In the genomic region with DNA sequence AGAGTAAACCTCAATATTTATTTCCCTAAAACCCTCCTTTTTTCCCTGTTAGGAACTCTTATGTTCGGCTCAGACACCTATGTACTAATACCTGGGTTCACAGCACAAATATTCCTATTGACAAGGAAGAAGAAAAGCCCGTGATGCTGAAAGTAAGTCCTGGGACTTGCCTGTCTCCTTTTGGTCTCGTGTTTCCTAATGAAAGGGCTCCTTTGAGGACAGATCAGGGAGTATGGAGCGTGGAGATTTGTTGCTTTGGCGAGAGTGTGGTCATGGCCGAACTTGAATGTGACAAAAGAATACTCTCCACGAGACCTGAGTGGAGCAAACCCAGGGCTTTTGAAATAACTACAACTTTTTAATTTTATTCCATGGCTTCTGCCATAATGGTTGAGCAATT, we compare ENCODE assay signal across 38 cellular contexts.
"Had no signal": no experiment of that assay in that cellular context is flagged by ENCODE, and none has a peak within 500 bp of the region (broad histone marks: within the 10 kb centered on the region; RNA-seq: fewer than 3 reads in every experiment).

No MANE protein-coding gene starts in this region.

- H3K4me1 Mint-ChIP-seq: activated naive CD4-positive, alpha-beta T cell treated with anti-CD3 and anti-CD28 coated beads, Interleukin-2, amount 10 ng/mL, durations not matched to agents 7 days and 5 days; activated naive CD4-positive, alpha-beta T cell treated with anti-CD3 and anti-CD28 coated beads, Interleukin-2, amount 50 U/mL, for 24 hours; activated naive CD8-positive, alpha-beta T cell treated with anti-CD3 and anti-CD28 coated beads for 36 hours; activated naive CD8-positive, alpha-beta T cell treated with anti-CD3 and anti-CD28 coated beads, Interleukin-2, amount 50 U/mL, for 24 hours; activated T-helper 17 cell treated with anti-CD3 and anti-CD28 coated beads, Interleukin-2, amount 50 U/mL, for 72 hours; central memory CD8-positive, alpha-beta T cell had no signal

- H3K4me1 ChIP-seq: adrenal gland, breast epithelium had no signal

- H3K27me3 Mint-ChIP-seq: activated naive CD4-positive, alpha-beta T cell treated with anti-CD3 and anti-CD28 coated beads, Interleukin-2, amount 10 ng/mL, durations not matched to agents 7 days and 5 days; activated naive CD4-positive, alpha-beta T cell treated with anti-CD3 and anti-CD28 coated beads, Interleukin-2, amount 50 U/mL, for 24 hours; activated naive CD8-positive, alpha-beta T cell; activated naive CD8-positive, alpha-beta T cell treated with anti-CD3 and anti-CD28 coated beads for 36 hours; activated naive CD8-positive, alpha-beta T cell treated with anti-CD3 and anti-CD28 coated beads, Interleukin-2, amount 10 ng/mL, durations not matched to agents 7 days and 5 days; activated naive CD8-positive, alpha-beta T cell treated with anti-CD3 and anti-CD28 coated beads, Interleukin-2, amount 50 U/mL, for 24 hours; activated T-cell treated with anti-CD3 and anti-CD28 coated beads, Interleukin-2, amount 50 U/mL, for 24 hours; activated T-helper 17 cell treated with anti-CD3 and anti-CD28 coated beads, Interleukin-2, amount 50 U/mL, for 72 hours; central memory CD8-positive, alpha-beta T cell had no signal

- H3K9me3 ChIP-seq: adrenal gland, ascending aorta, body of pancreas, breast epithelium had no signal

- H3K36me3 Mint-ChIP-seq: activated naive CD4-positive, alpha-beta T cell treated with anti-CD3 and anti-CD28 coated beads, Interleukin-2, amount 50 U/mL, for 72 hours; brain had no signal

- H3K4me3 ChIP-seq: adrenal gland, ascending aorta, body of pancreas, breast epithelium, cardiac muscle cell had no signal

- H3K27ac ChIP-seq: adrenal gland, ascending aorta, body of pancreas, brain microvascular endothelial cell, breast epithelium, cardiac muscle cell had no signal

- ATAC-seq: activated naive CD4-positive, alpha-beta T cell treated with anti-CD3 and anti-CD28 coated beads, Interleukin-2, amount 50 U/mL, for 72 hours; activated naive CD8-positive, alpha-beta T cell treated with anti-CD3 and anti-CD28 coated beads, Interleukin-2, amount 50 U/mL, for 24 hours; activated T-cell treated with anti-CD3 and anti-CD28 coated beads, Interleukin-2, amount 50 U/mL, for 4 hours; activated T-cell treated with anti-CD3 and anti-CD28 coated beads, Interleukin-2, amount 50 U/mL, for 72 hours; activated T-helper 17 cell treated with anti-CD3 and anti-CD28 coated beads, Interleukin-2, amount 50 U/mL, for 72 hours; body of pancreas had no signal

- H3K4me3 Mint-ChIP-seq: activated naive CD4-positive, alpha-beta T cell treated with anti-CD3 and anti-CD28 coated beads for 36 hours; activated naive CD4-positive, alpha-beta T cell treated with anti-CD3 and anti-CD28 coated beads, Interleukin-2, amount 10 ng/mL, durations not matched to agents 7 days and 5 days; activated naive CD4-positive, alpha-beta T cell treated with anti-CD3 and anti-CD28 coated beads, Interleukin-2, amount 50 U/mL, for 24 hours; activated naive CD8-positive, alpha-beta T cell; activated naive CD8-positive, alpha-beta T cell treated with anti-CD3 and anti-CD28 coated beads for 36 hours; activated naive CD8-positive, alpha-beta T cell treated with anti-CD3 and anti-CD28 coated beads, Interleukin-2, amount 10 ng/mL, durations not matched to agents 7 days and 5 days; activated naive CD8-positive, alpha-beta T cell treated with anti-CD3 and anti-CD28 coated beads, Interleukin-2, amount 50 U/mL, for 24 hours; activated T-cell treated with anti-CD3 and anti-CD28 coated beads, Interleukin-2, amount 50 U/mL, for 24 hours; activated T-cell treated with anti-CD3 and anti-CD28 coated beads, Interleukin-2, amount 50 U/mL, for 4 hours; activated T-cell treated with anti-CD3 and anti-CD28 coated beads, Interleukin-2, amount 50 U/mL, for 72 hours; activated T-helper 1 cell treated with anti-CD3 and anti-CD28 coated beads, Interleukin-12 subunit alpha, Interleukin-12 subunit beta, Interleukin-2, Interleukin-4 antibody, amounts not matched to agents 30 ng/mL and 10 ng/mL and 1 ng/mL, durations not matched to agents 14 hours and 24 hours and 36 hours; activated T-helper 17 cell treated with anti-CD3 and anti-CD28 coated beads, Interleukin-2, amount 50 U/mL, for 72 hours; brain; central memory CD8-positive, alpha-beta T cell had no signal

- H3K27me3 ChIP-seq: adrenal gland, ascending aorta, body of pancreas, brain microvascular endothelial cell, breast epithelium, cardiac muscle cell had no signal

- DNase-seq: activated effector memory CD4-positive, alpha-beta T cell treated with anti-CD3 and anti-CD28 coated beads, Interleukin-2, amount 50 U/mL, for 16 hours; activated effector memory CD4-positive, alpha-beta T cell treated with Interleukin-2 at 50 U/mL for 16 hours; activated gamma-delta T cell; activated gamma-delta T cell treated with Interleukin-2 at 50 U/mL for 16 hours; activated naive CD4-positive, alpha-beta T cell; activated naive CD4-positive, alpha-beta T cell treated with anti-CD3 and anti-CD28 coated beads for 36 hours; activated naive CD4-positive, alpha-beta T cell treated with anti-CD3 and anti-CD28 coated beads, Interleukin-2, amount 10 ng/mL, durations not matched to agents 7 days and 5 days; activated naive CD4-positive, alpha-beta T cell treated with anti-CD3 and anti-CD28 coated beads, Interleukin-2, amount 50 U/mL, for 16 hours; activated naive CD4-positive, alpha-beta T cell treated with Interleukin-2 at 50 U/mL for 16 hours; activated naive CD8-positive, alpha-beta T cell treated with anti-CD3 and anti-CD28 coated beads for 36 hours; activated naive CD8-positive, alpha-beta T cell treated with anti-CD3 and anti-CD28 coated beads, Interleukin-2, amount 10 ng/mL, durations not matched to agents 7 days and 5 days; activated naive CD8-positive, alpha-beta T cell treated with anti-CD3 and anti-CD28 coated beads, Interleukin-2, amount 50 U/mL, for 24 hours; activated T-cell treated with anti-CD3 and anti-CD28 coated beads, Interleukin-2, amount 50 U/mL, for 1 hour; activated T-cell treated with anti-CD3 and anti-CD28 coated beads, Interleukin-2, amount 50 U/mL, for 24 hours; activated T-cell treated with anti-CD3 and anti-CD28 coated beads, Interleukin-2, amount 50 U/mL, for 4 hours; activated T-cell treated with anti-CD3 and anti-CD28 coated beads, Interleukin-2, amount 50 U/mL, for 48 hours; activated T-cell treated with anti-CD3 and anti-CD28 coated beads, Interleukin-2, amount 50 U/mL, for 72 hours; adrenal gland; amniotic stem cell; amygdala; anterior cingulate cortex; aorta; body of pancreas; brain microvascular endothelial cell; caudate nucleus; central memory CD4-positive, alpha-beta T cell; cerebellar nuclear complex had no signal

- H3K27ac Mint-ChIP-seq: activated naive CD4-positive, alpha-beta T cell treated with anti-CD3 and anti-CD28 coated beads for 36 hours; activated naive CD4-positive, alpha-beta T cell treated with anti-CD3 and anti-CD28 coated beads, Interleukin-2, amount 10 ng/mL, durations not matched to agents 7 days and 5 days; activated naive CD4-positive, alpha-beta T cell treated with anti-CD3 and anti-CD28 coated beads, Interleukin-2, amount 50 U/mL, for 24 hours; activated naive CD4-positive, alpha-beta T cell treated with anti-CD3 and anti-CD28 coated beads, Interleukin-2, amount 50 U/mL, for 72 hours; activated naive CD8-positive, alpha-beta T cell; activated naive CD8-positive, alpha-beta T cell treated with anti-CD3 and anti-CD28 coated beads for 36 hours; activated naive CD8-positive, alpha-beta T cell treated with anti-CD3 and anti-CD28 coated beads, Interleukin-2, amount 10 ng/mL, durations not matched to agents 7 days and 5 days; activated naive CD8-positive, alpha-beta T cell treated with anti-CD3 and anti-CD28 coated beads, Interleukin-2, amount 50 U/mL, for 24 hours; activated T-cell treated with anti-CD3 and anti-CD28 coated beads, Interleukin-2, amount 50 U/mL, for 72 hours; activated T-helper 1 cell treated with anti-CD3 and anti-CD28 coated beads, Interleukin-12 subunit alpha, Interleukin-12 subunit beta, Interleukin-2, Interleukin-4 antibody, amounts not matched to agents 30 ng/mL and 10 ng/mL and 1 ng/mL, durations not matched to agents 14 hours and 24 hours and 36 hours; activated T-helper 17 cell treated with anti-CD3 and anti-CD28 coated beads, Interleukin-2, amount 50 U/mL, for 72 hours; activated T-helper 2 cell treated with anti-CD3 and anti-CD28 coated beads, Interferon-gamma antibody, Interleukin-2, Interleukin-4, amounts not matched to agents 10 μg/mL and 5 μg/mL and 100 μg/mL, durations not matched to agents 14 hours and 24 hours and 36 hours; brain had no signal

- H3K36me3 ChIP-seq: brain microvascular endothelial cell, breast epithelium had no signal

- H3K9me3 Mint-ChIP-seq: activated naive CD4-positive, alpha-beta T cell treated with anti-CD3 and anti-CD28 coated beads for 36 hours; activated naive CD4-positive, alpha-beta T cell treated with anti-CD3 and anti-CD28 coated beads, Interleukin-2, amount 10 ng/mL, durations not matched to agents 7 days and 5 days; activated naive CD4-positive, alpha-beta T cell treated with anti-CD3 and anti-CD28 coated beads, Interleukin-2, amount 50 U/mL, for 24 hours; activated naive CD4-positive, alpha-beta T cell treated with anti-CD3 and anti-CD28 coated beads, Interleukin-2, amount 50 U/mL, for 72 hours; activated naive CD8-positive, alpha-beta T cell treated with anti-CD3 and anti-CD28 coated beads for 36 hours; activated naive CD8-positive, alpha-beta T cell treated with anti-CD3 and anti-CD28 coated beads, Interleukin-2, amount 10 ng/mL, durations not matched to agents 7 days and 5 days; activated naive CD8-positive, alpha-beta T cell treated with anti-CD3 and anti-CD28 coated beads, Interleukin-2, amount 50 U/mL, for 24 hours; activated T-cell treated with anti-CD3 and anti-CD28 coated beads, Interleukin-2, amount 50 U/mL, for 24 hours; activated T-cell treated with anti-CD3 and anti-CD28 coated beads, Interleukin-2, amount 50 U/mL, for 4 hours; activated T-cell treated with anti-CD3 and anti-CD28 coated beads, Interleukin-2, amount 50 U/mL, for 72 hours; activated T-helper 1 cell treated with anti-CD3 and anti-CD28 coated beads, Interleukin-12 subunit alpha, Interleukin-12 subunit beta, Interleukin-2, Interleukin-4 antibody, amounts not matched to agents 30 ng/mL and 10 ng/mL and 1 ng/mL, durations not matched to agents 14 hours and 24 hours and 36 hours; activated T-helper 17 cell treated with anti-CD3 and anti-CD28 coated beads, Interleukin-2, amount 50 U/mL, for 72 hours; activated T-helper 2 cell treated with anti-CD3 and anti-CD28 coated beads, Interferon-gamma antibody, Interleukin-2, Interleukin-4, amounts not matched to agents 10 μg/mL and 5 μg/mL and 100 μg/mL, durations not matched to agents 14 hours and 24 hours and 36 hours; brain; central memory CD8-positive, alpha-beta T cell had no signal
